In genomic region chr16:47141773-47142468, GRCh38 we compare ENCODE assay signal across 1 cellular context.
TF ChIP-seq lines count a peak whose summit lies in the region.

No MANE protein-coding gene starts in this region.

TF ChIP-seq in HepG2, 621 proteins besides CTCF, POLR2A, EP300 and RAD21 (continued from another document):
- TF ChIP-seq LBX2 (CRISPR knock-in tag; IDR thresholded peaks at IDR 0.05; ENCODE audit: borderline replicate concordance) (no peak), KDM2A (CRISPR knock-in tag; IDR thresholded peaks at IDR 0.05; ENCODE audit: borderline replicate concordance, low read depth) (peak; percentile 91; the same call in 1 of the 2 replicates), MAF1 (CRISPR knock-in tag; IDR thresholded peaks at IDR 0.05; ENCODE audit: borderline replicate concordance) (no peak), ZNF782 (CRISPR knock-in tag; IDR thresholded peaks at IDR 0.05; ENCODE audit: borderline replicate concordance) (no peak), ELK4 (CRISPR knock-in tag; IDR thresholded peaks at IDR 0.05; ENCODE audit: borderline replicate concordance) (no peak), ZNF326 (CRISPR knock-in tag; IDR thresholded peaks at IDR 0.05; ENCODE audit: borderline replicate concordance) (no peak), SATB2 (CRISPR knock-in tag; IDR thresholded peaks at IDR 0.05) (0 out of 2 replicates have a peak, but pooled peaks have one; percentile 35), U2AF2 (IDR thresholded peaks at IDR 0.05; ENCODE audit: low read depth, low read length) (no peak), MAFF (IDR thresholded peaks at IDR 0.05; ENCODE audit: low read depth, low read length) (0 out of 2 replicates have a peak, but pooled peaks have one; percentile 4), ZNF720 (CRISPR knock-in tag; IDR thresholded peaks at IDR 0.05) (no peak), STAT5B (CRISPR knock-in tag; IDR thresholded peaks at IDR 0.05) (no peak), IKZF1 (IDR thresholded peaks at IDR 0.05) (no peak), ELF3 (CRISPR knock-in tag; IDR thresholded peaks at IDR 0.05) (peak; percentile 59), THAP11 (CRISPR knock-in tag; IDR thresholded peaks at IDR 0.05) (peak; percentile 48; the same call in 1 of the 2 replicates), FOXM1 (CRISPR knock-in tag; IDR thresholded peaks at IDR 0.05) (no peak), PPARG (CRISPR knock-in tag; conservative IDR thresholded peaks at IDR 0.05) (0 out of 2 replicates have a peak, but pooled peaks have one; percentile 6), ZNF740 (CRISPR knock-in tag; IDR thresholded peaks at IDR 0.05) (no peak; the same call in 1 of the 2 replicates)
- TF ChIP-seq, protein P1, sequence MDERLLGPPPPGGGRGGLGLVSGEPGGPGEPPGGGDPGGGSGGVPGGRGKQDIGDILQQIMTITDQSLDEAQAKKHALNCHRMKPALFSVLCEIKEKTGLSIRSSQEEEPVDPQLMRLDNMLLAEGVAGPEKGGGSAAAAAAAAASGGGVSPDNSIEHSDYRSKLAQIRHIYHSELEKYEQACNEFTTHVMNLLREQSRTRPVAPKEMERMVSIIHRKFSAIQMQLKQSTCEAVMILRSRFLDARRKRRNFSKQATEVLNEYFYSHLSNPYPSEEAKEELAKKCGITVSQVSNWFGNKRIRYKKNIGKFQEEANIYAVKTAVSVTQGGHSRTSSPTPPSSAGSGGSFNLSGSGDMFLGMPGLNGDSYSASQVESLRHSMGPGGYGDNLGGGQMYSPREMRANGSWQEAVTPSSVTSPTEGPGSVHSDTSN (CRISPR knock-in tag; IDR thresholded peaks at IDR 0.05), result no peak
- TF ChIP-seq, protein P2, sequence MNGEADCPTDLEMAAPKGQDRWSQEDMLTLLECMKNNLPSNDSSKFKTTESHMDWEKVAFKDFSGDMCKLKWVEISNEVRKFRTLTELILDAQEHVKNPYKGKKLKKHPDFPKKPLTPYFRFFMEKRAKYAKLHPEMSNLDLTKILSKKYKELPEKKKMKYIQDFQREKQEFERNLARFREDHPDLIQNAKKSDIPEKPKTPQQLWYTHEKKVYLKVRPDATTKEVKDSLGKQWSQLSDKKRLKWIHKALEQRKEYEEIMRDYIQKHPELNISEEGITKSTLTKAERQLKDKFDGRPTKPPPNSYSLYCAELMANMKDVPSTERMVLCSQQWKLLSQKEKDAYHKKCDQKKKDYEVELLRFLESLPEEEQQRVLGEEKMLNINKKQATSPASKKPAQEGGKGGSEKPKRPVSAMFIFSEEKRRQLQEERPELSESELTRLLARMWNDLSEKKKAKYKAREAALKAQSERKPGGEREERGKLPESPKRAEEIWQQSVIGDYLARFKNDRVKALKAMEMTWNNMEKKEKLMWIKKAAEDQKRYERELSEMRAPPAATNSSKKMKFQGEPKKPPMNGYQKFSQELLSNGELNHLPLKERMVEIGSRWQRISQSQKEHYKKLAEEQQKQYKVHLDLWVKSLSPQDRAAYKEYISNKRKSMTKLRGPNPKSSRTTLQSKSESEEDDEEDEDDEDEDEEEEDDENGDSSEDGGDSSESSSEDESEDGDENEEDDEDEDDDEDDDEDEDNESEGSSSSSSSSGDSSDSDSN (CRISPR knock-in tag; IDR thresholded peaks at IDR 0.05), result peak; percentile 71
- TF ChIP-seq, protein P3, sequence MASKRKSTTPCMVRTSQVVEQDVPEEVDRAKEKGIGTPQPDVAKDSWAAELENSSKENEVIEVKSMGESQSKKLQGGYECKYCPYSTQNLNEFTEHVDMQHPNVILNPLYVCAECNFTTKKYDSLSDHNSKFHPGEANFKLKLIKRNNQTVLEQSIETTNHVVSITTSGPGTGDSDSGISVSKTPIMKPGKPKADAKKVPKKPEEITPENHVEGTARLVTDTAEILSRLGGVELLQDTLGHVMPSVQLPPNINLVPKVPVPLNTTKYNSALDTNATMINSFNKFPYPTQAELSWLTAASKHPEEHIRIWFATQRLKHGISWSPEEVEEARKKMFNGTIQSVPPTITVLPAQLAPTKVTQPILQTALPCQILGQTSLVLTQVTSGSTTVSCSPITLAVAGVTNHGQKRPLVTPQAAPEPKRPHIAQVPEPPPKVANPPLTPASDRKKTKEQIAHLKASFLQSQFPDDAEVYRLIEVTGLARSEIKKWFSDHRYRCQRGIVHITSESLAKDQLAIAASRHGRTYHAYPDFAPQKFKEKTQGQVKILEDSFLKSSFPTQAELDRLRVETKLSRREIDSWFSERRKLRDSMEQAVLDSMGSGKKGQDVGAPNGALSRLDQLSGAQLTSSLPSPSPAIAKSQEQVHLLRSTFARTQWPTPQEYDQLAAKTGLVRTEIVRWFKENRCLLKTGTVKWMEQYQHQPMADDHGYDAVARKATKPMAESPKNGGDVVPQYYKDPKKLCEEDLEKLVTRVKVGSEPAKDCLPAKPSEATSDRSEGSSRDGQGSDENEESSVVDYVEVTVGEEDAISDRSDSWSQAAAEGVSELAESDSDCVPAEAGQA (IDR thresholded peaks at IDR 0.05; ENCODE audit: low read depth), result no peak
- TF ChIP-seq, protein P3 (CRISPR knock-in tag; IDR thresholded peaks at IDR 0.05; ENCODE audit: borderline replicate concordance), result no peak
TF ChIP-seq in HepG2: peak in this region for 151.
